ENCODE assay signal across 9 cellular contexts in the genomic region with DNA sequence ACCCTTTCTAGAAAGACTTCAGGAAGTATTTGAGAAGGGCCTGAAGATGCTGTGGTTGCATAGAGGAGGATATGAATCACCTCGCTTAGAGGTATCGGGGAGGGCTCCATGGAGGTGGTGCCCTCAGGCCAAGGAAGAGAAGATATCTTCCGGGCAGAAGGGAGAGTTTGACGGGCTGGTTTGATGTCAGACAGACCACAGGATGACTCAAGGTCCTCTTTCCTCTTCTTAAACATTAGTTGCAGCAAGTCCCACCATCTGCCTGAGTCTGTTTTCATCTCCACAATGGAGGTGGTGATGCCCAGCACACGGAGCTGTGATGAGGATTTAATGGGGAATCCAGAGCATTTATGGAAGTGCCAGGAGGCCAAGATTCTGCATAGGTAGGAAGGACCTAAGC. TPM values are rescaled to one million over a fixed set of nuclear protein-coding genes. Genes with fewer than 3 reads are reported as not detected.
DNase-seq lines count a peak whose midpoint lies in the region; ATAC-seq and TF ChIP-seq lines count a peak whose summit lies in the region.
"Had no signal": no experiment of that assay in that cellular context is flagged by ENCODE, and none has a peak within 500 bp of the region (broad histone marks: within the 10 kb centered on the region; RNA-seq: fewer than 3 reads in every experiment).

No MANE protein-coding gene starts in this region.

- ATAC-seq in T-helper 17 cell = peak; percentile 91

- H3K4me3 ChIP-seq in astrocyte of the spinal cord (ENCODE audit: low read depth, low read length) = no peak overlapping the region
- H3K4me3 ChIP-seq: skin epidermis had no signal

- H3K4me1 Mint-ChIP-seq in T-helper 17 cell = peaks cover 44% of the 10 kb centered on the region

- peak overlapping the region; percentile 53 for H3K27ac Mint-ChIP-seq in T-helper 17 cell

- no peaks in the 10 kb centered on the region for H3K9me3 ChIP-seq in T-helper 17 cell (ENCODE audit: control insufficient read depth, low read length, poor library complexity, severe bottlenecking)

- in situ Hi-C loops in astrocyte of the spinal cord (cut with HindIII; ENCODE audit: low sequenced_read_pairs) = no loop called here

- DNase-seq in stimulated activated naive CD4-positive, alpha-beta T cell treated with Interleukin-2 at 50 U/mL for 16 hours (lab: John Stamatoyannopoulos, UW) = peak; percentile 73
- no peak for DNase-seq in stimulated activated naive CD4-positive, alpha-beta T cell (lab: John Stamatoyannopoulos, UW)
- peak in 1 of 3 donors; percentile 23 for DNase-seq in T-helper 17 cell
- DNase-seq in astrocyte of the spinal cord (ENCODE audit: low read depth, low spot score) = peak; percentile 62
- DNase-seq in stimulated activated CD8-positive, alpha-beta memory T cell treated with anti-CD3 and anti-CD28 coated beads, Interleukin-12 subunit alpha, Interleukin-12 subunit beta, amount 100 ng/mL, for 4 hours (ENCODE audit: low read depth) = peak; percentile 48
- DNase-seq in medulla oblongata (ENCODE audit: extremely low spot score) = no peak
- no peak for DNase-seq in LoVo (ENCODE audit: low spot score)
- no peak for DNase-seq in COLO668 (lab: John Stamatoyannopoulos, UW; ENCODE audit: unreplicated experiment)

- H3K36me3 Mint-ChIP-seq in T-helper 17 cell (ENCODE audit: low read depth) = no peaks in the 10 kb centered on the region

- TF ChIP-seq CTCF in astrocyte of the spinal cord (IDR thresholded peaks at IDR 0.05; ENCODE audit: low read depth, low read length) = no peak

- H3K4me3 Mint-ChIP-seq in T-helper 17 cell = peak overlapping the region; percentile 57

- H3K27me3 Mint-ChIP-seq in T-helper 17 cell = no peaks in the 10 kb centered on the region

RNA-seq across cellular contexts. Expression of a gene that starts 25.1 kb away (rescaled TPM):
- 100 to 1,000 TPM; 186 to 243 TPM for total RNA-seq in T-helper 17 cell

Comparison
In these comparisons a context has a peak if more than half of its experiments do, and no peak if none do; other contexts are left out.
1. DNase-seq: peak in stimulated activated naive CD4-positive, alpha-beta T cell treated with Interleukin-2 at 50 U/mL for 16 hours (single experiment), astrocyte of the spinal cord (single experiment) and stimulated activated CD8-positive, alpha-beta memory T cell treated with anti-CD3 and anti-CD28 coated beads, Interleukin-12 subunit alpha, Interleukin-12 subunit beta, amount 100 ng/mL, for 4 hours (single experiment); none in stimulated activated naive CD4-positive, alpha-beta T cell (0 of 6), medulla oblongata (single experiment), LoVo (single experiment) and COLO668 (single experiment).